ENCODE assay signal across 15 cellular contexts in genomic region chr3:119145128-119145499, GRCh38. TPM values are rescaled to one million over a fixed set of nuclear protein-coding genes. Genes with fewer than 3 reads are reported as not detected.
DNase-seq lines count a peak whose midpoint lies in the region; ATAC-seq, FAIRE-seq and TF ChIP-seq lines count a peak whose summit lies in the region.
"Had no signal": no experiment of that assay in that cellular context is flagged by ENCODE, and none has a peak within 500 bp of the region (broad histone marks: within the 10 kb centered on the region; RNA-seq: fewer than 3 reads in every experiment).

No MANE protein-coding gene starts in this region.

- no peak overlapping the region for H3K9ac ChIP-seq in Loucy (ENCODE audit: low read depth, low read length, poor library complexity, severe bottlenecking)

- POLR2A ChIA-PET in RWPE1 (lab: Yijun Ruan, JAX; ENCODE audit: low non-redundant PET), result no interaction called here

- no peaks in the 10 kb centered on the region for H3K36me3 ChIP-seq in Loucy (ENCODE audit: insufficient read depth, low read length)
- H3K36me3 ChIP-seq: cardiac muscle cell, tibial nerve had no signal

- H2AFZ ChIP-seq in Loucy (ENCODE audit: low read length), result 0 out of 2 replicates have a peak overlapping the region, but pooled peaks have one; percentile 67

- H3K9me3 ChIP-seq in Loucy (ENCODE audit: insufficient read depth, low read depth, low read length), result no peaks in the 10 kb centered on the region
- H3K9me3 ChIP-seq: psoas muscle, tibial nerve had no signal

- TF ChIP-seq POLR2A in GM12891 (IDR thresholded peaks at IDR 0.05; ENCODE audit: low read depth, low read length), result no peak

- H3K79me2 ChIP-seq in Loucy (ENCODE audit: insufficient read depth, low read length), result no peaks in the 10 kb centered on the region

- H3F3A ChIP-seq in Loucy (ENCODE audit: low read depth), result no peaks in the 10 kb centered on the region

- H3K4me2 ChIP-seq in Loucy (ENCODE audit: low read depth, low read length, poor library complexity, severe bottlenecking), result no peak overlapping the region

- no peaks in the 10 kb centered on the region for H3K4me1 ChIP-seq in Loucy (ENCODE audit: insufficient read depth, low read length, poor library complexity, severe bottlenecking)
- H3K4me1 ChIP-seq: psoas muscle, tibial nerve had no signal

- DNase-seq in GM12891 (ENCODE audit: insufficient read length, low spot score) (peak; percentile 13), RWPE1 (ENCODE audit: low spot score) (no peak), NCI-H526 (lab: John Stamatoyannopoulos, UW) (no peak), kidney tubule cell (ENCODE audit: low spot score) (no peak)
- no peak for DNase-seq in stimulated activated CD4-positive, alpha-beta T cell treated with anti-CD3 and anti-CD28 coated beads, Interleukin-2, amount 100 ng/mL, for 24 hours
- DNase-seq: activated naive CD4-positive, alpha-beta T cell treated with anti-CD3 and anti-CD28 coated beads, Interleukin-2, amount 50 U/mL, for 16 hours; NK-92 treated with Interleukin-12 subunit alpha and Interleukin-12 subunit beta, amount 100 ng/mL, for 24 hours; psoas muscle had no signal

- ATAC-seq in GM19351 (IDR thresholded peaks at IDR 0.05; ENCODE audit: unreplicated experiment) (peak; percentile 35), HG02571 (IDR thresholded peaks at IDR 0.05; ENCODE audit: unreplicated experiment) (peak; percentile 17)
- ATAC-seq: psoas muscle had no signal

- no peak for TF ChIP-seq CTCF in Loucy (conservative IDR thresholded peaks at IDR 0.05; ENCODE audit: low read length)
- no peak for TF ChIP-seq CTCF in RWPE1 (conservative IDR thresholded peaks at IDR 0.05; ENCODE audit: low read depth)

- H4K20me1 ChIP-seq in Loucy (ENCODE audit: insufficient read depth, low read length, poor library complexity, severe bottlenecking), result no peaks in the 10 kb centered on the region

- no peaks in the 10 kb centered on the region for H3K9me2 ChIP-seq in Loucy (replicated peaks; ENCODE audit: low read depth, low read length)

- H3K27me3 ChIP-seq in Loucy (ENCODE audit: insufficient read depth, low read length, poor library complexity, severe bottlenecking), result no peaks in the 10 kb centered on the region
- H3K27me3 ChIP-seq: cardiac muscle cell, tibial nerve had no signal

- no peak overlapping the region for H3K4me3 ChIP-seq in Loucy (ENCODE audit: low read length, poor library complexity, severe bottlenecking)
- H3K4me3 ChIP-seq: cardiac muscle cell, psoas muscle, tibial nerve had no signal

- no peak overlapping the region for H3K27ac ChIP-seq in RWPE1
- H3K27ac ChIP-seq: cardiac muscle cell, psoas muscle, tibial nerve had no signal

- CTCF ChIA-PET in RWPE1 (lab: Yijun Ruan, JAX), result no interaction called here

- no peak for FAIRE-seq in GM12891 (lab: Jason Lieb, UNC)
- FAIRE-seq: endometrium, TTC549 had no signal

TF ChIP-seq in GM12891, 5 proteins besides CTCF, POLR2A, EP300 and RAD21:
- TF ChIP-seq TAF1 (IDR thresholded peaks at IDR 0.05; ENCODE audit: low read depth, low read length) (no peak), SPI1 (IDR thresholded peaks at IDR 0.05; ENCODE audit: low read depth, low read length) (no peak), POLR2AphosphoS5 (IDR thresholded peaks at IDR 0.05; ENCODE audit: low read depth, low read length) (no peak), PAX5 (IDR thresholded peaks at IDR 0.05; ENCODE audit: insufficient read depth, low read length, severe bottlenecking) (no peak), POU2F2 (IDR thresholded peaks at IDR 0.05; ENCODE audit: low read depth, low read length) (no peak)

RNA-seq across cellular contexts. Expression of gene TEX55, which starts 0.9 kb away (rescaled TPM):
- not detected for polyA plus RNA-seq in GM12891 (2012; ENCODE audit: low read depth, missing spikeins)
- polyA plus RNA-seq: cardiac muscle cell had no signal

RNA-seq across cellular contexts. Expression of gene UPK1B, which starts 28.3 kb away (rescaled TPM):
- not detected for polyA plus RNA-seq in GM12891 (2012; ENCODE audit: low read depth, missing spikeins)
